11 cellular contexts compared by ENCODE assay signal in the genomic region with DNA sequence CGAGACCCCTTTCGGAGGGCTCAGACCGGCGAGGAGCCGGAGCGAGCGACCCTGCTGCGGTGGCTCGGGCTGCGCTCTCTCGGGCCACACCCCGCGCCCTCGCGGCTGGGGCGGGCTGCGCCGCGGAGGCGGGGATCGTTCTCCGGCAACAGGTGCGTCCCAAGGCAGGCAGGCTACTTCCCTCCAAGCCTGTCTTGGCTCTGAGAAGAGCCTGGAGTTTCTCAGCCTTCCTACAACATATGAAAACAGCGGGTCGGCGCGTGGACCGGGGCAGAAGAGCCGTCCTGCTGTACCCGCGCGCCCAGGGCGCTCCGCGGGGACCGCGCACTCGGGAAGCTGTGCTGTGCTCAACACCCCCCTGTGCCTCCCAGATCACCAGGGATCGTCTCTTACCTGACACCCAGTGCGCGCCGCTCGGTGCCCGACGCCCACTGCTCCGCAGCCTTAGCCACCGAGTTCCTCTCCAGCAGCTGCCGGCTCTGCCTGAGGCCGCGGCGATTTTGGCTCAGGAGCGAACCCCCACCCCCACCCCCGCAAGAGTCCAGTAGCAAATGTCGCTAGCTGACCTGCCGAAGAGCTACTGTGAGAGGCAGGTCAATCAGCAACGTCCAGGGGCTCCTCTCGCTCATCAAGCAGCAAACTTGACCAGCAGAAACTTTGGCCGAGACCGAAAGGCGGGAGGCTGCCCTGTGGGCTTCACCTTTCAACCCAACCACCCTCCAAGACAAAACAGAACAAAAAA. TPM values are rescaled to one million over a fixed set of nuclear protein-coding genes. Genes with fewer than 3 reads are reported as not detected.
DNase-seq lines count a peak whose midpoint lies in the region; ATAC-seq, FAIRE-seq and TF ChIP-seq lines count a peak whose summit lies in the region.
"Had no signal": no experiment of that assay in that cellular context is flagged by ENCODE, and none has a peak within 500 bp of the region (broad histone marks: within the 10 kb centered on the region; RNA-seq: fewer than 3 reads in every experiment).

No MANE protein-coding gene starts in this region.

- WGBS in lung, 2 donors, result 3 to 5% methylated on average over 54 to 60 of the region's 60 CpGs
- WGBS in aorta, 2 donors, result 3% methylated on average over 60 of the region's 60 CpGs

- no peak for FAIRE-seq in astrocyte (lab: Jason Lieb, UNC)
- FAIRE-seq: endometrium had no signal

- H3K4me3 Mint-ChIP-seq in astrocyte (ENCODE audit: unreplicated experiment), result no peak overlapping the region

- H3K27me3 Mint-ChIP-seq in astrocyte (ENCODE audit: low read depth, unreplicated experiment), result peaks cover 69% of the 10 kb centered on the region

- intact Hi-C loops in aorta (cut with DNase I), result no loop called here

- no peak overlapping the region for H3K9ac ChIP-seq in astrocyte (ENCODE audit: low read length)

- no peak overlapping the region for H3K4me3 ChIP-seq in astrocyte (ENCODE audit: insufficient read depth, low read depth, low read length)
- H3K4me3 ChIP-seq in lung, result no peak overlapping the region
- no peak overlapping the region for H3K4me3 ChIP-seq in aorta (ENCODE audit: low read length in 2 of 2)

- ATAC-seq in lung (ENCODE audit: insufficient read depth, low FRiP score) (peak; percentile 19), aorta (ENCODE audit: low FRiP score) (peak; percentile 5), HG03039 (IDR thresholded peaks at IDR 0.05; ENCODE audit: unreplicated experiment) (no peak), HG03025 (IDR thresholded peaks at IDR 0.05; ENCODE audit: low FRiP score, unreplicated experiment) (no peak)

- TF ChIP-seq CTCF in astrocyte (IDR thresholded peaks at IDR 0.05; ENCODE audit: insufficient read depth, low read depth, low read length) (no peak), lung (IDR thresholded peaks at IDR 0.05; ENCODE audit: control extremely low read depth, extremely low read depth) (no peak)

- H3K9me3 ChIP-seq in astrocyte (ENCODE audit: insufficient read depth, low read depth, low read length) (peaks cover 3% of the 10 kb centered on the region), lung (ENCODE audit: control insufficient read depth in 2 of 2, insufficient read depth in 1 of 2, low read length in 1 of 2) (peaks cover 0 to 20% of the 10 kb centered on the region in 2 donors), aorta (ENCODE audit: control insufficient read depth, low read length) (no peaks in the 10 kb centered on the region)

- H3K79me2 ChIP-seq in astrocyte (ENCODE audit: insufficient read depth, low read length), result no peaks in the 10 kb centered on the region

- H3K4me1 ChIP-seq in astrocyte (ENCODE audit: insufficient read depth, low read length) (no peaks in the 10 kb centered on the region), lung (ENCODE audit: control insufficient read depth in 2 of 2, insufficient read depth in 2 of 2, low read length in 2 of 2) (peaks cover 0 to 22% of the 10 kb centered on the region in 2 donors), aorta (ENCODE audit: control insufficient read depth in 1 of 2, insufficient read depth in 2 of 2, low read length in 2 of 2) (no peaks in the 10 kb centered on the region)

- H3K9me3 Mint-ChIP-seq in astrocyte (ENCODE audit: unreplicated experiment), result peaks cover 14% of the 10 kb centered on the region

- peak; percentile 30 for DNase-seq in stimulated activated CD4-positive, alpha-beta T cell treated with anti-CD3 and anti-CD28 coated beads, Interleukin-4, amount 100 ng/mL, for 1 hour
- no peak for DNase-seq in stimulated activated CD4-positive, alpha-beta T cell treated with anti-CD3 and anti-CD28 coated beads, Interleukin-4, amount 100 ng/mL, for 24 hours
- DNase-seq in astrocyte (ENCODE audit: low read depth), result no peak
- DNase-seq in lung (ENCODE audit: low spot score), result no peak
- DNase-seq in aorta, result peak in 1 of 2 donors; percentile 72
- DNase-seq in kidney glomerular epithelial cell (lab: John Stamatoyannopoulos, UW), result no peak
- DNase-seq: NCI-H1048 had no signal

- peaks cover 84% of the 10 kb centered on the region for H3K27me3 ChIP-seq in astrocyte (ENCODE audit: insufficient read depth, low read length)
- H3K27me3 ChIP-seq in lung (ENCODE audit: control insufficient read depth, insufficient read depth), result peaks cover 7% of the 10 kb centered on the region
- H3K27me3 ChIP-seq in aorta (ENCODE audit: control insufficient read depth in 1 of 2, insufficient read depth in 2 of 2, low read length in 1 of 2), result peaks cover 0 to 2% of the 10 kb centered on the region in 2 donors

- H2AFZ ChIP-seq in astrocyte (ENCODE audit: low read depth, low read length), result no peak overlapping the region

- no peak overlapping the region for H3K27ac ChIP-seq in astrocyte (ENCODE audit: low read depth, low read length)
- no peak overlapping the region for H3K27ac ChIP-seq in lung (ENCODE audit: low read depth in 1 of 2, low read length in 1 of 2)
- no peak overlapping the region for H3K27ac ChIP-seq in aorta (ENCODE audit: low read depth in 1 of 2, low read length in 2 of 2)

- peak overlapping the region; percentile 15 for H3K4me2 ChIP-seq in astrocyte (ENCODE audit: low read length)

- no peaks in the 10 kb centered on the region for H3K36me3 Mint-ChIP-seq in astrocyte (ENCODE audit: low read depth, unreplicated experiment)

- H3K4me1 Mint-ChIP-seq in astrocyte (ENCODE audit: low read depth, unreplicated experiment), result peaks cover 4% of the 10 kb centered on the region

- H3K27ac Mint-ChIP-seq in astrocyte (ENCODE audit: unreplicated experiment), result no peak overlapping the region

- H3K36me3 ChIP-seq in astrocyte (ENCODE audit: insufficient read depth, low read length) (no peaks in the 10 kb centered on the region), lung (ENCODE audit: control insufficient read depth in 2 of 2, insufficient read depth in 2 of 2, low read length in 2 of 2) (no peaks in the 10 kb centered on the region), aorta (ENCODE audit: control insufficient read depth in 1 of 2, insufficient read depth in 2 of 2, low read length in 1 of 2) (no peaks in the 10 kb centered on the region)

- H4K20me1 ChIP-seq in astrocyte (ENCODE audit: insufficient read depth, low read length), result peaks cover 10% of the 10 kb centered on the region

RNA-seq across cellular contexts. Expression of gene OLIG3, which starts 3.7 kb away (rescaled TPM):
- total RNA-seq in astrocyte (0.14 TPM in 1 of 2 replicates, not detected in the other), lung (not detected), aorta (not detected)
- polyA plus RNA-seq in lung (not detected), aorta (not detected)
- total RNA-seq: renal cortical epithelial cell had no signal

Comparison
In these comparisons a context has a peak if more than half of its experiments do, and no peak if none do; other contexts are left out.
1. ATAC-seq: peak in lung (single experiment) and aorta (single experiment); none in HG03039 (single experiment) and HG03025 (single experiment).